7 cellular contexts compared by ENCODE assay signal in the genomic region with DNA sequence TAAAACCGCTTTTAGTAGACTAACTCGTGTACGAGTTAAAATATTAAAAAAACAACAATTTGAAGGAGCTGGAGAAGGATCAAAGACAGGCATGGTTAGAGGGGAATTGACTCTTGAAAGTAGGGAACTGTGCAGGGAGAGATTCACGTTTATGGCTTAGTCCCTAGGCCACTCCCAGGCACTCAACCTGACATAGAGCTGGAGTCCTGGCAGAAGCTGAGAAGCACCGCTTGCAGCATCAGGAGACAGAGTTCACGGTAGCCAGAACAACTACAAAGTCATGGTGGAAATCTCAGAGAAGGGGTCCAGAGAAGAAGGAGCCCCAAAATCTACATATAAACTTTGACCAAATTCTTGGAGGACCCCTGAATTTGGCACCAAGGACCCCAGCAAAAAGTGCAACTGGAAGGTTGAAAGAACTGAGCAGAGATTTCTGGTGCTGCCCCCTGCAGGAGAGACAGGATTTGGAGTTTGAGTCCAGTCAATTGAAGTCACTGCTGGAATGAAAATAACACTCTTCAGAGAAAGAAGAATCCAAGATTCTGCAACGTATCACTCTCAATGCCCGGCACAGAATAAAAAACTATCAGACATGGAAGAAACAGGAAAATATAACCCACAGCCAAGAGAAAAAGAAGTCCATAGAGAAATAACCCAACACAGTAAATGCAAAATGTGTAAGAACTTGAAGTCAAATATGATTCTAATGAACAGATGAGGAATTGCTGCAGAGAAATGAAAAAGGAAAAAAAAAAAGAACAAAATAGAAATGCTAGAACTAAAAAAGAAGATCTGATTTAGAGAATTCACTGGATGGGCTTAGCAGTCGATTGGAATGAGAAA.
A peak's percentile ranks its signal among the peaks of the same experiment; 100 is the strongest.
DNase-seq lines count a peak whose midpoint lies in the region; ATAC-seq and TF ChIP-seq lines count a peak whose summit lies in the region.

No MANE protein-coding gene starts in this region.

- no peaks in the 10 kb centered on the region for H3K79me2 ChIP-seq in KMS-11 (ENCODE audit: insufficient read depth, low read depth)

- no peaks in the 10 kb centered on the region for H3K4me1 Mint-ChIP-seq in activated naive CD8-positive, alpha-beta T cell treated with anti-CD3 and anti-CD28 coated beads for 36 hours

- DNase-seq in ELF-1 (ENCODE audit: low read depth, low spot score) (peak; percentile 44), lower lobe of right lung (no peak), pons (ENCODE audit: low spot score) (no peak)
- DNase-seq in activated naive CD8-positive, alpha-beta T cell treated with anti-CD3 and anti-CD28 coated beads for 36 hours = peak; percentile 21

- H3K4me2 ChIP-seq in KMS-11 = no peak overlapping the region

- ATAC-seq in lower lobe of right lung = no peak
- no peak for ATAC-seq in GM18519 (IDR thresholded peaks at IDR 0.05; ENCODE audit: low FRiP score, unreplicated experiment)
- no peak for ATAC-seq in GM18505 (IDR thresholded peaks at IDR 0.05; ENCODE audit: unreplicated experiment)

- H2AFZ ChIP-seq in KMS-11 (ENCODE audit: low read depth) = no peak overlapping the region

- H4K20me1 ChIP-seq in KMS-11 (ENCODE audit: insufficient read depth) = no peaks in the 10 kb centered on the region

- no peaks in the 10 kb centered on the region for H3K4me1 ChIP-seq in KMS-11 (ENCODE audit: low read depth, poor library complexity, severe bottlenecking)
- no peaks in the 10 kb centered on the region for H3K4me1 ChIP-seq in lower lobe of right lung

- no peaks in the 10 kb centered on the region for H3K9me3 ChIP-seq in lower lobe of right lung

- H3K36me3 ChIP-seq in KMS-11 (ENCODE audit: insufficient read depth) (no peaks in the 10 kb centered on the region), lower lobe of right lung (no peaks in the 10 kb centered on the region)

- no peak for TF ChIP-seq POLR2A in GM18505 (IDR thresholded peaks at IDR 0.05; ENCODE audit: borderline replicate concordance, extremely low read depth, insufficient read depth, insufficient read length)

- peak; percentile 90 for TF ChIP-seq CTCF in KMS-11 (conservative IDR thresholded peaks at IDR 0.05; ENCODE audit: low read depth, low read length)
- TF ChIP-seq CTCF in lower lobe of right lung (IDR thresholded peaks at IDR 0.05) = peak; percentile 62

- no peak overlapping the region for H3K27ac Mint-ChIP-seq in activated naive CD8-positive, alpha-beta T cell treated with anti-CD3 and anti-CD28 coated beads for 36 hours

- intact Hi-C loops in lower lobe of right lung (cut with DNase I) = no loop called here

- no peaks in the 10 kb centered on the region for H3K27me3 ChIP-seq in KMS-11 (ENCODE audit: insufficient read depth, low read depth)
- no peaks in the 10 kb centered on the region for H3K27me3 ChIP-seq in lower lobe of right lung (ENCODE audit: low read depth)

- H3K27me3 Mint-ChIP-seq in activated naive CD8-positive, alpha-beta T cell treated with anti-CD3 and anti-CD28 coated beads for 36 hours = peaks cover 17% of the 10 kb centered on the region

- no peak overlapping the region for H3K27ac ChIP-seq in KMS-11
- no peak overlapping the region for H3K27ac ChIP-seq in lower lobe of right lung

- H3K4me3 Mint-ChIP-seq in activated naive CD8-positive, alpha-beta T cell treated with anti-CD3 and anti-CD28 coated beads for 36 hours = no peak overlapping the region

- H3K4me3 ChIP-seq in KMS-11 (IDR thresholded peaks at IDR 0.05; ENCODE audit: insufficient read depth, low read depth, low read length) (no peak overlapping the region), lower lobe of right lung (no peak overlapping the region)

- H3K9me3 Mint-ChIP-seq in activated naive CD8-positive, alpha-beta T cell treated with anti-CD3 and anti-CD28 coated beads for 36 hours = no peaks in the 10 kb centered on the region

- no peaks in the 10 kb centered on the region for H3K36me3 Mint-ChIP-seq in activated naive CD8-positive, alpha-beta T cell treated with anti-CD3 and anti-CD28 coated beads for 36 hours

- no peak overlapping the region for H3K9ac ChIP-seq in KMS-11

Comparison
In these comparisons a context has a peak if more than half of its experiments do, and no peak if none do; other contexts are left out.
1. DNase-seq: peak in ELF-1 (single experiment) and activated naive CD8-positive, alpha-beta T cell treated with anti-CD3 and anti-CD28 coated beads for 36 hours (single experiment); none in lower lobe of right lung (single experiment) and pons (single experiment).